9 cellular contexts compared by ENCODE assay signal in genomic region chr1:153881764-153882163, GRCh38. TPM values are rescaled to one million over a fixed set of nuclear protein-coding genes. Genes with fewer than 3 reads are reported as not detected.
DNase-seq lines count a peak whose midpoint lies in the region; FAIRE-seq and TF ChIP-seq lines count a peak whose summit lies in the region.
"Had no signal": no experiment of that assay in that cellular context is flagged by ENCODE, and none has a peak within 500 bp of the region (broad histone marks: within the 10 kb centered on the region; RNA-seq: fewer than 3 reads in every experiment).

No MANE protein-coding gene starts in this region.

- no TSS peak for BruUV-seq in Caco-2 (replicated peaks; lab: Mats Ljungman, UMichigan)

- H3K27me3 ChIP-seq in kidney epithelial cell (ENCODE audit: control insufficient read depth, insufficient read depth, low read length), result no peaks in the 10 kb centered on the region
- no peaks in the 10 kb centered on the region for H3K27me3 ChIP-seq in Caco-2 (replicated peaks; ENCODE audit: control insufficient read depth, insufficient read depth, low read length)
- no peaks in the 10 kb centered on the region for H3K27me3 ChIP-seq in tibial nerve

- DNase-seq in AG04449 (ENCODE audit: low read depth, low spot score) (no peak), NCI-H1092 treated with DMSO at 0.1 percent for 48 hours (lab: John Stamatoyannopoulos, UW) (peak; percentile 96), SK-N-DZ (ENCODE audit: low spot score) (peak; percentile 66), kidney epithelial cell (ENCODE audit: low read depth) (no peak), Caco-2 (no peak), NOMO-1 (lab: John Stamatoyannopoulos, UW; ENCODE audit: unreplicated experiment in 2 of 2) (no peak), tibial nerve (ENCODE audit: low spot score in 2 of 2) (no peak), D721Med (ENCODE audit: insufficient read length, low spot score) (no peak)
- DNase-seq: DND-41 had no signal

- no peak overlapping the region for H3K27ac Mint-ChIP-seq in Caco-2 (ENCODE audit: unreplicated experiment)

- peak overlapping the region in 2 of 4 donors; percentile 45 to 59 for H3K27ac ChIP-seq in tibial nerve

- WGBS in tibial nerve, 2 donors, result 6% methylated on average over 9 of the region's 9 CpGs

- peak overlapping the region; percentile 42 for H3K4me3 ChIP-seq in AG04449 (ENCODE audit: low read depth, low read length)
- H3K4me3 ChIP-seq in kidney epithelial cell (ENCODE audit: low read depth, low read length), result peak overlapping the region; percentile 11
- no peak overlapping the region for H3K4me3 ChIP-seq in Caco-2 (ENCODE audit: low read depth, low read length)
- peak overlapping the region in 2 of 4 donors; percentile 7 for H3K4me3 ChIP-seq in tibial nerve

- no peak for TF ChIP-seq EP300 in tibial nerve (IDR thresholded peaks at IDR 0.05)

- H3K4me3 Mint-ChIP-seq in Caco-2 (ENCODE audit: unreplicated experiment), result no peak overlapping the region

- TF ChIP-seq CTCF in AG04449 (IDR thresholded peaks at IDR 0.05; ENCODE audit: insufficient read depth, low read length, missing control alignments) (no peak), kidney epithelial cell (IDR thresholded peaks at IDR 0.05; ENCODE audit: insufficient read depth, low read length, poor library complexity, severe bottlenecking) (no peak), Caco-2 (IDR thresholded peaks at IDR 0.05; ENCODE audit: insufficient read depth in 1 of 2, low read depth in 1 of 2, low read length in 1 of 2, severe bottlenecking in 1 of 2, unreplicated experiment in 1 of 2) (no peak), tibial nerve (IDR thresholded peaks at IDR 0.05) (no peak), D721Med (IDR thresholded peaks at IDR 0.05; ENCODE audit: insufficient read depth, missing control alignments) (no peak)

- no peaks in the 10 kb centered on the region for H3K4me1 Mint-ChIP-seq in Caco-2 (ENCODE audit: low read depth, unreplicated experiment)

- no peaks in the 10 kb centered on the region for H3K4me1 ChIP-seq in Caco-2
- H3K4me1 ChIP-seq in tibial nerve, result peaks cover 0 to 43% (median 23%) of the 10 kb centered on the region in 4 donors

- H3K36me3 ChIP-seq in kidney epithelial cell (ENCODE audit: control insufficient read depth, insufficient read depth, low read length) (no peaks in the 10 kb centered on the region), Caco-2 (ENCODE audit: control insufficient read depth, insufficient read depth, low read length) (no peaks in the 10 kb centered on the region), tibial nerve (no peaks in the 10 kb centered on the region)

- POLR2A ChIA-PET in AG04449 (lab: Yijun Ruan, JAX) (no interaction called here), Caco-2 (lab: Charles Lee) (interaction anchor here (0.6 kb wide), 1 partner anchor 36 kb away, joined by 4 read pairs; no protein-coding TSS in a partner anchor)

- no peak for FAIRE-seq in D721Med (lab: Jason Lieb, UNC)

- peaks cover 6% of the 10 kb centered on the region for H3K36me3 Mint-ChIP-seq in Caco-2 (ENCODE audit: insufficient read depth, unreplicated experiment)

- H3K9me3 ChIP-seq in Caco-2, result no peaks in the 10 kb centered on the region
- no peaks in the 10 kb centered on the region for H3K9me3 ChIP-seq in tibial nerve

- H3K9me3 Mint-ChIP-seq in Caco-2 (ENCODE audit: unreplicated experiment), result no peaks in the 10 kb centered on the region

- intact Hi-C loops in Caco-2 (cut with micrococcal nuclease; ENCODE audit: unreplicated experiment), result no loop called here

- CTCF ChIA-PET in AG04449 (lab: Yijun Ruan, JAX) (interaction anchor here (0.7 to 1.5 kb wide), 7 partner anchors 15 to 105 kb away, joined by 3 to 4 read pairs (median 3); partner anchors contain the start of gene RAB13), Caco-2 (lab: Charles Lee) (no interaction called here)

- H3K27me3 Mint-ChIP-seq in Caco-2 (ENCODE audit: insufficient read depth, unreplicated experiment), result no peaks in the 10 kb centered on the region

- no peak for TF ChIP-seq POLR2A in tibial nerve (IDR thresholded peaks at IDR 0.05)

RNA-seq across cellular contexts. Expression of gene GATAD2B, which starts 41.0 kb away (rescaled TPM):
- 11.9 and 13.8 TPM in 2 replicates for polyA plus RNA-seq in SK-N-DZ (2014; cell fraction: cytosol; rRNA removed)
- polyA plus RNA-seq in SK-N-DZ (2014; cell fraction: nucleus; rRNA removed), result 12.8 and 20.9 TPM in 2 replicates
- total RNA-seq in kidney epithelial cell (12.2 and 12.7 TPM in 2 replicates), Caco-2 (2022) (38.0 and 42.6 TPM in 2 replicates), tibial nerve (10 to 100 TPM; 16.8 to 26.5 (median 24.6) TPM)

Comparison
In these comparisons a context has a peak if more than half of its experiments do, and no peak if none do; other contexts are left out.
1. DNase-seq: peak in NCI-H1092 treated with DMSO at 0.1 percent for 48 hours (single experiment) and SK-N-DZ (single experiment); none in AG04449 (single experiment), kidney epithelial cell (single experiment), Caco-2 (0 of 2), NOMO-1 (0 of 2), tibial nerve (0 of 2) and D721Med (single experiment).